In genomic region chr2:24774373-24774772, GRCh38 we compare ENCODE assay signal across 25 cellular contexts.
"Had no signal": no experiment of that assay in that cellular context is flagged by ENCODE, and none has a peak within 500 bp of the region (broad histone marks: within the 10 kb centered on the region; RNA-seq: fewer than 3 reads in every experiment).

No MANE protein-coding gene starts in this region.

- H3K4me3 ChIP-seq: coronary artery, dorsolateral prefrontal cortex, gastrocnemius medialis had no signal

- H3K36me3 ChIP-seq: brain microvascular endothelial cell had no signal

- H3K27me3 ChIP-seq: brain microvascular endothelial cell, dorsolateral prefrontal cortex, foreskin keratinocyte, gastrocnemius medialis had no signal

- H3K27ac ChIP-seq: brain microvascular endothelial cell, coronary artery, dorsolateral prefrontal cortex, foreskin keratinocyte, gastrocnemius medialis, WERI-Rb-1 had no signal

- ATAC-seq: activated CD4-positive, alpha-beta T cell treated with anti-CD3 and anti-CD28 coated beads for 36 hours; activated T-cell treated with anti-CD3 and anti-CD28 coated beads, Interleukin-2, amount 50 U/mL, for 4 hours; activated T-helper 17 cell treated with anti-CD3 and anti-CD28 coated beads, Interleukin-2, amount 50 U/mL, for 72 hours; esophagus mucosa; foreskin keratinocyte had no signal

- H3K9me3 ChIP-seq: gastrocnemius medialis had no signal

- H3K4me1 ChIP-seq: foreskin keratinocyte, gastrocnemius medialis had no signal

- DNase-seq: activated CD4-positive, alpha-beta memory T cell treated with anti-CD3 and anti-CD28 coated beads, Interleukin-2, amount 10 ng/mL, durations not matched to agents 7 days and 5 days; activated CD4-positive, alpha-beta T cell treated with anti-CD3 and anti-CD28 coated beads for 36 hours; activated CD4-positive, alpha-beta T cell treated with anti-CD3 and anti-CD28 coated beads, Interleukin-2, amount 10 ng/mL, durations not matched to agents 7 days and 5 days; activated CD4-positive, alpha-beta T cell treated with anti-CD3 and anti-CD28 coated beads, Interleukin-2, amount 50 U/mL, for 4 hours; activated CD4-positive, CD25-positive, alpha-beta regulatory T cell; activated CD4-positive, CD25-positive, alpha-beta regulatory T cell treated with anti-CD3 and anti-CD28 coated beads, Interleukin-2, amount 50 U/mL, for 72 hours; activated CD8-positive, alpha-beta memory T cell treated with anti-CD3 and anti-CD28 coated beads for 24 hours; activated effector memory CD4-positive, alpha-beta T cell treated with Interleukin-2 at 50 U/mL for 16 hours; activated gamma-delta T cell treated with Interleukin-2 at 50 U/mL for 16 hours; activated naive CD4-positive, alpha-beta T cell treated with anti-CD3 and anti-CD28 coated beads, Interleukin-2, amount 50 U/mL, for 16 hours; activated naive CD4-positive, alpha-beta T cell treated with Interleukin-2 at 50 U/mL for 16 hours; activated T-cell treated with anti-CD3 and anti-CD28 coated beads, Interleukin-2, amount 50 U/mL, for 4 hours; amniotic stem cell; anterior cingulate cortex; brain microvascular endothelial cell; dorsolateral prefrontal cortex; effector memory CD4-positive, alpha-beta T cell; endodermal cell; foreskin keratinocyte; gastrocnemius medialis; T-helper 2 cell; WERI-Rb-1 had no signal
